Comparison of ENCODE assay signal across 9 cellular contexts in genomic region chr20:5078399-5078958, GRCh38. TPM values are rescaled to one million over a fixed set of nuclear protein-coding genes. Genes with fewer than 3 reads are reported as not detected.
DNase-seq lines count a peak whose midpoint lies in the region; ATAC-seq, FAIRE-seq and TF ChIP-seq lines count a peak whose summit lies in the region.
"Had no signal": no experiment of that assay in that cellular context is flagged by ENCODE, and none has a peak within 500 bp of the region (broad histone marks: within the 10 kb centered on the region; RNA-seq: fewer than 3 reads in every experiment).

No MANE protein-coding gene starts in this region.

- TF ChIP-seq RAD21 in HepG2 (CRISPR knock-in tag; IDR thresholded peaks at IDR 0.05), result peak; percentile 11; the same call in 1 of the 2 replicates

- peak overlapping the region; percentile 90 for H2AFZ ChIP-seq in HepG2 (ENCODE audit: low read length)

- peak overlapping the region; percentile 42 for H3K9ac ChIP-seq in HepG2 (ENCODE audit: insufficient read depth, low read depth, low read length)

- no peak for TF ChIP-seq POLR2A in HepG2 (IDR thresholded peaks at IDR 0.05; ENCODE audit: insufficient read depth in 1 of 2, low read depth in 2 of 2, low read length in 2 of 2)

- H4K20me1 ChIP-seq in HepG2 (ENCODE audit: insufficient read depth, low read length), result no peaks in the 10 kb centered on the region

- BruUV-seq in HepG2 (replicated peaks; lab: Mats Ljungman, UMichigan), result no TSS peak

- no peaks in the 10 kb centered on the region for H3K36me3 Mint-ChIP-seq in T-cell
- H3K36me3 Mint-ChIP-seq in activated naive CD8-positive, alpha-beta T cell treated with anti-CD3 and anti-CD28 coated beads, Interleukin-2, amount 50 U/mL, for 24 hours (ENCODE audit: low read depth), result no peaks in the 10 kb centered on the region

- no peaks in the 10 kb centered on the region for H3K79me2 ChIP-seq in HepG2 (ENCODE audit: insufficient read depth, low read length)

- H3K9me3 ChIP-seq in HepG2 (ENCODE audit: low read length), result no peaks in the 10 kb centered on the region

- intact Hi-C loops in HepG2 (cut with micrococcal nuclease; ENCODE audit: unreplicated experiment), result no loop called here

- peaks cover 36% of the 10 kb centered on the region for H3K4me1 ChIP-seq in HepG2 (ENCODE audit: insufficient read depth, low read length)

- ATAC-seq in HG03354 (IDR thresholded peaks at IDR 0.05; ENCODE audit: poor library complexity, severe bottlenecking, unreplicated experiment), result peak; percentile 96
- peak; percentile 96 to 98 (median 98) for ATAC-seq in T-cell (replicated peaks in 1 of 4)
- ATAC-seq in activated naive CD8-positive, alpha-beta T cell treated with anti-CD3 and anti-CD28 coated beads, Interleukin-2, amount 50 U/mL, for 24 hours, result peak; percentile 98
- ATAC-seq in HepG2, result peak; percentile 88

- 17% methylated on average over 11 of the region's 11 CpGs for WGBS in HepG2 (ENCODE audit: low lambda C conversion rate)

- H3K4me1 Mint-ChIP-seq in T-cell, result peaks cover 33 to 40% (median 35%) of the 10 kb centered on the region in 3 donors
- peaks cover 47% of the 10 kb centered on the region for H3K4me1 Mint-ChIP-seq in activated naive CD8-positive, alpha-beta T cell treated with anti-CD3 and anti-CD28 coated beads, Interleukin-2, amount 50 U/mL, for 24 hours

- peak overlapping the region; percentile 97 to 99 for H3K27ac Mint-ChIP-seq in T-cell
- peak overlapping the region; percentile 93 for H3K27ac Mint-ChIP-seq in activated naive CD8-positive, alpha-beta T cell treated with anti-CD3 and anti-CD28 coated beads, Interleukin-2, amount 50 U/mL, for 24 hours

- in situ Hi-C loops in HepG2 (cut with HindIII; ENCODE audit: extremely low pct_ligation_motif_present, low pct_unique_long_range_greater_than_20kb), result no loop called here

- peak overlapping the region; percentile 54 to 60 (median 59) for H3K4me3 ChIP-seq in HepG2 (replicated peaks in 1 of 3; ENCODE audit: insufficient read depth in 1 of 3, low read depth in 2 of 3, low read length in 3 of 3)

- H3K27me3 Mint-ChIP-seq in T-cell, result no peaks in the 10 kb centered on the region
- no peaks in the 10 kb centered on the region for H3K27me3 Mint-ChIP-seq in activated naive CD8-positive, alpha-beta T cell treated with anti-CD3 and anti-CD28 coated beads, Interleukin-2, amount 50 U/mL, for 24 hours

- POLR2A ChIA-PET in T-cell (lab: Charles Lee) (interaction anchor here (0.8 to 1.2 kb wide), 2 partner anchors 33 to 37 kb away, joined by 4 to 6 read pairs; no protein-coding TSS in a partner anchor), HepG2 (lab: Yijun Ruan, JAX) (interaction anchor here (1.3 kb wide), 1 partner anchor 27 kb away, joined by 4 read pairs; no protein-coding TSS in a partner anchor)

- peak; percentile 61 for FAIRE-seq in HepG2 (lab: Jason Lieb, UNC)

- H3K27me3 ChIP-seq in HepG2 (ENCODE audit: control insufficient read depth in 1 of 2, insufficient read depth in 2 of 2, low read length in 2 of 2), result no peaks in the 10 kb centered on the region

- no peaks in the 10 kb centered on the region for H3K36me3 ChIP-seq in HepG2 (replicated peaks in 1 of 2; ENCODE audit: control insufficient read depth in 1 of 2, insufficient read depth in 2 of 2, low read length in 2 of 2)

- peak overlapping the region; percentile 78 for H3K4me2 ChIP-seq in HepG2 (ENCODE audit: low read depth, low read length)

- CTCF ChIA-PET in T-cell (lab: Charles Lee), result interaction anchor here in 1 of 2 donors (0.6 to 1.1 kb wide), 4 partner anchors 20 to 471 kb away, joined by 3 to 5 read pairs (median 3); no protein-coding TSS in a partner anchor
- CTCF ChIA-PET in HepG2 (lab: Yijun Ruan, JAX; ENCODE audit: low intra/inter-chr PET ratio, low total read pairs), result no interaction called here

- H3K27ac ChIP-seq in HepG2 (ENCODE audit: extremely low read length, insufficient read depth, low read length), result peak overlapping the region; percentile 2
- H3K27ac ChIP-seq: C4-2B had no signal

- TF ChIP-seq CTCF in HepG2 (CRISPR knock-in tag; IDR thresholded peaks at IDR 0.05), result no peak

- peak overlapping the region; percentile 74 to 79 (median 79) for H3K4me3 Mint-ChIP-seq in T-cell
- peak overlapping the region; percentile 75 for H3K4me3 Mint-ChIP-seq in activated naive CD8-positive, alpha-beta T cell treated with anti-CD3 and anti-CD28 coated beads, Interleukin-2, amount 50 U/mL, for 24 hours

- no peaks in the 10 kb centered on the region for H3K9me3 Mint-ChIP-seq in T-cell
- H3K9me3 Mint-ChIP-seq in activated naive CD8-positive, alpha-beta T cell treated with anti-CD3 and anti-CD28 coated beads, Interleukin-2, amount 50 U/mL, for 24 hours, result no peaks in the 10 kb centered on the region

- TF ChIP-seq EP300 in HepG2 (IDR thresholded peaks at IDR 0.05; ENCODE audit: low read depth in 2 of 2, low read length in 2 of 2) (no peak), HepG2 (CRISPR knock-in tag; IDR thresholded peaks at IDR 0.05; ENCODE audit: borderline replicate concordance) (no peak)

- DNase-seq in A172 (ENCODE audit: low spot score), result peak; percentile 75
- DNase-seq in GM19238 (ENCODE audit: insufficient read length, low spot score), result peak; percentile 76
- DNase-seq in T-cell, result peak; percentile 45 to 90 (median 75)
- DNase-seq in activated naive CD8-positive, alpha-beta T cell treated with anti-CD3 and anti-CD28 coated beads, Interleukin-2, amount 50 U/mL, for 24 hours, result peak; percentile 74
- peak; percentile 60 for DNase-seq in HepG2 (ENCODE audit: low spot score)
- DNase-seq in stimulated activated CD8-positive, alpha-beta memory T cell treated with anti-CD3 and anti-CD28 coated beads, Interleukin-2, amount 100 ng/mL, for 48 hours (ENCODE audit: low read depth in 2 of 2), result peak; percentile 48 to 67
- no peak for DNase-seq in 8988T

RNA-seq across cellular contexts. Expression of gene TMEM230, which starts 34.4 kb away (rescaled TPM):
- total RNA-seq in A172 (2014; rRNA removed; shearing (Covaris generic)), result 129 and 146 TPM in 2 replicates
- total RNA-seq in T-cell (10 to 100 TPM; 55.6 to 72.7 (median 69.0) TPM), HepG2 (2016; rRNA removed; fragmentation: Illumina TruSeq; extraction: Trizol) (158 and 192 TPM in 2 replicates)
- total RNA-seq in HepG2 (2016; cell fraction: cytosol; rRNA removed; fragmentation: Illumina TruSeq; extraction: Trizol; ENCODE audit: low read depth), result 122 and 175 TPM in 2 replicates
- total RNA-seq in HepG2 (2016; cell fraction: insoluble cytoplasmic fraction; rRNA removed; fragmentation: Illumina TruSeq; extraction: Trizol), result 162 and 186 TPM in 2 replicates
- 303 and 344 TPM in 2 replicates for total RNA-seq in HepG2 (2016; cell fraction: membrane; rRNA removed; fragmentation: Illumina TruSeq; extraction: Trizol)
- 81.6 and 92.8 TPM in 2 replicates for total RNA-seq in HepG2 (2016; cell fraction: nucleus; rRNA removed; fragmentation: Illumina TruSeq; extraction: Trizol)
- polyA plus RNA-seq in HepG2 (2011; rRNA removed), result 250 and 325 TPM in 2 replicates
- polyA plus RNA-seq in HepG2 (2011; cell fraction: cytosol; rRNA removed), result 211 and 253 TPM in 2 replicates
- polyA plus RNA-seq in HepG2 (2011; cell fraction: nucleus; rRNA removed), result 57.2 and 73.6 TPM in 2 replicates
- 159 and 220 TPM in 2 replicates for polyA plus RNA-seq in HepG2 (2012)
- polyA plus RNA-seq in HepG2 (2016; cell fraction: cytosol; fragmentation: Illumina TruSeq; extraction: Trizol; ENCODE audit: low read depth), result 251 and 392 TPM in 2 replicates
- 347 and 364 TPM in 2 replicates for polyA plus RNA-seq in HepG2 (2016; cell fraction: insoluble cytoplasmic fraction; fragmentation: Illumina TruSeq; extraction: Trizol; ENCODE audit: low read depth)
- polyA plus RNA-seq in HepG2 (2016; cell fraction: membrane; fragmentation: Illumina TruSeq; extraction: Trizol; ENCODE audit: low read depth), result 489 and 569 TPM in 2 replicates
- 196 and 201 TPM in 2 replicates for polyA plus RNA-seq in HepG2 (2016; cell fraction: nucleus; fragmentation: Illumina TruSeq; extraction: Trizol; ENCODE audit: insufficient read depth, low read depth)
- 35.1 and 119 TPM in 2 replicates for polyA minus RNA-seq in HepG2 (2011; rRNA and poly(A)+ RNA removed; ENCODE audit: low replicate concordance)
- polyA minus RNA-seq in HepG2 (2011; cell fraction: cytosol; rRNA and poly(A)+ RNA removed), result 82.6 and 91.2 TPM in 2 replicates
- 41.5 and 46.2 TPM in 2 replicates for polyA minus RNA-seq in HepG2 (2011; cell fraction: nucleus; rRNA and poly(A)+ RNA removed)

RNA-seq across cellular contexts. Expression of gene PCNA, which starts 41.3 kb away (rescaled TPM):
- total RNA-seq in A172 (2014; rRNA removed; shearing (Covaris generic)), result 524 and 529 TPM in 2 replicates
- total RNA-seq in T-cell (10 to 100 TPM; 30.8 to 54.7 (median 48.2) TPM), HepG2 (2016; rRNA removed; fragmentation: Illumina TruSeq; extraction: Trizol) (655 and 1,008 TPM in 2 replicates)
- 98.8 and 107 TPM in 2 replicates for total RNA-seq in HepG2 (2016; cell fraction: cytosol; rRNA removed; fragmentation: Illumina TruSeq; extraction: Trizol; ENCODE audit: low read depth)
- total RNA-seq in HepG2 (2016; cell fraction: insoluble cytoplasmic fraction; rRNA removed; fragmentation: Illumina TruSeq; extraction: Trizol), result 668 and 1,045 TPM in 2 replicates
- 125 and 133 TPM in 2 replicates for total RNA-seq in HepG2 (2016; cell fraction: membrane; rRNA removed; fragmentation: Illumina TruSeq; extraction: Trizol)
- 265 and 280 TPM in 2 replicates for total RNA-seq in HepG2 (2016; cell fraction: nucleus; rRNA removed; fragmentation: Illumina TruSeq; extraction: Trizol)
- polyA plus RNA-seq in HepG2 (2011; rRNA removed), result 174 and 229 TPM in 2 replicates
- polyA plus RNA-seq in HepG2 (2011; cell fraction: cytosol; rRNA removed), result 262 and 317 TPM in 2 replicates
- 129 and 154 TPM in 2 replicates for polyA plus RNA-seq in HepG2 (2011; cell fraction: nucleus; rRNA removed)
- polyA plus RNA-seq in HepG2 (2012), result 119 and 185 TPM in 2 replicates
- polyA plus RNA-seq in HepG2 (2016; cell fraction: cytosol; fragmentation: Illumina TruSeq; extraction: Trizol; ENCODE audit: low read depth), result 44.9 and 46.3 TPM in 2 replicates
- polyA plus RNA-seq in HepG2 (2016; cell fraction: insoluble cytoplasmic fraction; fragmentation: Illumina TruSeq; extraction: Trizol; ENCODE audit: low read depth), result 1,031 and 1,115 TPM in 2 replicates
- polyA plus RNA-seq in HepG2 (2016; cell fraction: membrane; fragmentation: Illumina TruSeq; extraction: Trizol; ENCODE audit: low read depth), result 59.3 and 65.9 TPM in 2 replicates
- 404 and 418 TPM in 2 replicates for polyA plus RNA-seq in HepG2 (2016; cell fraction: nucleus; fragmentation: Illumina TruSeq; extraction: Trizol; ENCODE audit: insufficient read depth, low read depth)
- polyA minus RNA-seq in HepG2 (2011; rRNA and poly(A)+ RNA removed; ENCODE audit: low replicate concordance), result 287 and 339 TPM in 2 replicates
- polyA minus RNA-seq in HepG2 (2011; cell fraction: cytosol; rRNA and poly(A)+ RNA removed), result 119 and 149 TPM in 2 replicates
- 61.0 and 63.3 TPM in 2 replicates for polyA minus RNA-seq in HepG2 (2011; cell fraction: nucleus; rRNA and poly(A)+ RNA removed)

RNA-seq across cellular contexts. Expression of gene CDS2, which starts 48.3 kb away (rescaled TPM):
- total RNA-seq in A172 (2014; rRNA removed; shearing (Covaris generic)), result 21.9 and 35.8 TPM in 2 replicates
- total RNA-seq in T-cell (10 to 100 TPM; 47.1 to 62.2 (median 48.9) TPM), HepG2 (2016; rRNA removed; fragmentation: Illumina TruSeq; extraction: Trizol) (69.6 and 81.3 TPM in 2 replicates)
- 29.8 and 34.6 TPM in 2 replicates for total RNA-seq in HepG2 (2016; cell fraction: cytosol; rRNA removed; fragmentation: Illumina TruSeq; extraction: Trizol; ENCODE audit: low read depth)
- total RNA-seq in HepG2 (2016; cell fraction: insoluble cytoplasmic fraction; rRNA removed; fragmentation: Illumina TruSeq; extraction: Trizol), result 67.6 and 76.1 TPM in 2 replicates
- 75.4 and 77.9 TPM in 2 replicates for total RNA-seq in HepG2 (2016; cell fraction: membrane; rRNA removed; fragmentation: Illumina TruSeq; extraction: Trizol)
- 56.4 and 64.9 TPM in 2 replicates for total RNA-seq in HepG2 (2016; cell fraction: nucleus; rRNA removed; fragmentation: Illumina TruSeq; extraction: Trizol)
- 143 and 153 TPM in 2 replicates for polyA plus RNA-seq in HepG2 (2011; rRNA removed)
- 73.9 and 132 TPM in 2 replicates for polyA plus RNA-seq in HepG2 (2011; cell fraction: cytosol; rRNA removed)
- polyA plus RNA-seq in HepG2 (2011; cell fraction: nucleus; rRNA removed), result 85.0 and 104 TPM in 2 replicates
- 48.6 and 65.3 TPM in 2 replicates for polyA plus RNA-seq in HepG2 (2012)
- polyA plus RNA-seq in HepG2 (2016; cell fraction: cytosol; fragmentation: Illumina TruSeq; extraction: Trizol; ENCODE audit: low read depth), result 29.3 and 38.2 TPM in 2 replicates
- 50.6 and 50.7 TPM in 2 replicates for polyA plus RNA-seq in HepG2 (2016; cell fraction: insoluble cytoplasmic fraction; fragmentation: Illumina TruSeq; extraction: Trizol; ENCODE audit: low read depth)
- 47.8 and 51.2 TPM in 2 replicates for polyA plus RNA-seq in HepG2 (2016; cell fraction: membrane; fragmentation: Illumina TruSeq; extraction: Trizol; ENCODE audit: low read depth)
- polyA plus RNA-seq in HepG2 (2016; cell fraction: nucleus; fragmentation: Illumina TruSeq; extraction: Trizol; ENCODE audit: insufficient read depth, low read depth), result 75.6 and 80.4 TPM in 2 replicates
- 57.4 and 273 TPM in 2 replicates for polyA minus RNA-seq in HepG2 (2011; rRNA and poly(A)+ RNA removed; ENCODE audit: low replicate concordance)
- 55.2 and 56.1 TPM in 2 replicates for polyA minus RNA-seq in HepG2 (2011; cell fraction: cytosol; rRNA and poly(A)+ RNA removed)
- polyA minus RNA-seq in HepG2 (2011; cell fraction: nucleus; rRNA and poly(A)+ RNA removed), result 65.8 and 78.7 TPM in 2 replicates
